25 cellular contexts compared by ENCODE assay signal in the genomic region with DNA sequence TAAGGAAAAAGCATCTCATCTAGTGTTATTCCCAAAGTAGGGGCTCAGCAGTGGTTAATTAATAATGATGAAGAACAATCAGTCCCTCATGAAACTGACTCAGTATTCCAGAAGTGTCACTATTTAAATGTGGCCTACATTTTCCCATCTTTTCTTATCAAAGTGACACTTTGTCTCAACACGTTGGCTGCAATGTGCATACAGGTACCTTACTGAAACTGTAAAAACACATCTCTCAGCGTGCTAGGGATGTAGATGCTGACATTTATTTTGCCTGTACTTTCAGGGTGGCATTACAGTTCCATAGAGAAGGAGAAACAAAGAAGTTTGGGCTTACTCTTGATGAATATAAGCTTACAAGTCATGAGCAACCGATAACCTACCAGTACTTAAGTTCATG. TPM values are rescaled to one million over a fixed set of nuclear protein-coding genes. Genes with fewer than 3 reads are reported as not detected.
"Had no signal": no experiment of that assay in that cellular context is flagged by ENCODE, and none has a peak within 500 bp of the region (broad histone marks: within the 10 kb centered on the region; RNA-seq: fewer than 3 reads in every experiment).

No MANE protein-coding gene starts in this region.

- H3K4me3 Mint-ChIP-seq: dendritic cell treated with granulocyte-macrophage colony-stimulating factor and Interleukin-4, amounts not matched to agents 40 ng/mL and 50 ng/mL, for 4 days; effector memory CD8-positive, alpha-beta T cell; endodermal cell had no signal

- H3K4me3 ChIP-seq: colonic mucosa, coronary artery, dorsolateral prefrontal cortex, esophagus muscularis mucosa, esophagus squamous epithelium, gastrocnemius medialis, gastroesophageal sphincter, heart left ventricle, heart right ventricle had no signal

- H3K27me3 ChIP-seq: colonic mucosa, dorsolateral prefrontal cortex, esophagus muscularis mucosa, esophagus squamous epithelium, gastrocnemius medialis, gastroesophageal sphincter, heart right ventricle had no signal

- ATAC-seq: effector memory CD8-positive, alpha-beta T cell; esophagus mucosa; foreskin keratinocyte; gastrocnemius medialis; gastroesophageal sphincter; heart left ventricle; heart right ventricle had no signal

- H3K27ac ChIP-seq: colonic mucosa, coronary artery, dorsolateral prefrontal cortex, epithelial cell of prostate, esophagus muscularis mucosa, esophagus squamous epithelium, foreskin keratinocyte, gastrocnemius medialis, gastroesophageal sphincter, heart left ventricle, heart right ventricle had no signal

- H3K9me3 ChIP-seq: colonic mucosa, esophagus muscularis mucosa, esophagus squamous epithelium, gastrocnemius medialis, gastroesophageal sphincter had no signal

- H3K36me3 ChIP-seq: colonic mucosa, esophagus muscularis mucosa, esophagus squamous epithelium, gastrocnemius medialis, gastroesophageal sphincter, heart left ventricle, heart right ventricle had no signal

- H3K4me1 ChIP-seq: colonic mucosa, esophagus muscularis mucosa, esophagus squamous epithelium, foreskin keratinocyte, gastrocnemius medialis, gastroesophageal sphincter, heart left ventricle, heart right ventricle had no signal

- H3K27ac Mint-ChIP-seq: dendritic cell treated with granulocyte-macrophage colony-stimulating factor and Interleukin-4, amounts not matched to agents 40 ng/mL and 50 ng/mL, for 4 days; effector memory CD8-positive, alpha-beta T cell; endodermal cell had no signal

- DNase-seq: colonic mucosa; cortex of kidney; dermis blood vessel endothelial cell; dorsolateral prefrontal cortex; effector CD4-positive, alpha-beta T cell; effector CD8-positive, alpha-beta T cell; effector memory CD4-positive, alpha-beta T cell; effector memory CD8-positive, alpha-beta T cell; endodermal cell; erythroblast; esophagus squamous epithelium; foreskin fibroblast; foreskin keratinocyte; foreskin melanocyte; gastrocnemius medialis; glutamatergic neuron; heart left ventricle; heart right ventricle had no signal

- H3K27me3 Mint-ChIP-seq: dendritic cell treated with granulocyte-macrophage colony-stimulating factor and Interleukin-4, amounts not matched to agents 40 ng/mL and 50 ng/mL, for 4 days; effector memory CD8-positive, alpha-beta T cell had no signal

RNA-seq across cellular contexts. Expression of a gene that starts 58.3 kb away (rescaled TPM):
- total RNA-seq: dermis microvascular lymphatic vessel endothelial cell had no signal
